8 cellular contexts compared by ENCODE assay signal in genomic region chr19:49930483-49931011, GRCh38. TPM values are rescaled to one million over a fixed set of nuclear protein-coding genes. Genes with fewer than 3 reads are reported as not detected.
A peak's percentile ranks its signal among the peaks of the same experiment; 100 is the strongest.
DNase-seq lines count a peak whose midpoint lies in the region; ATAC-seq, FAIRE-seq and TF ChIP-seq lines count a peak whose summit lies in the region.

No MANE protein-coding gene starts in this region.

- no peak overlapping the region; the same call in 1 of the 2 replicates for H4K8ac ChIP-seq in H1 (ENCODE audit: extremely low read depth, insufficient read depth, low read length)

- H3K36me3 ChIP-seq in DND-41 (ENCODE audit: insufficient read depth, low read length), result peaks cover 66% of the 10 kb centered on the region
- peaks cover 9 to 17% (median 12%) of the 10 kb centered on the region in 4 experiments; a peak in 7 of 8 replicates for H3K36me3 ChIP-seq in H1 (ENCODE audit: control insufficient read depth in 2 of 4, insufficient read depth in 4 of 4, low read length in 3 of 4)
- peaks cover 24% of the 10 kb centered on the region for H3K36me3 ChIP-seq in neuron (ENCODE audit: insufficient read depth, low read length)

- no peak overlapping the region for H3K56ac ChIP-seq in H1 (replicated peaks; ENCODE audit: insufficient read length, low read depth, low read length)

- POLR2A ChIA-PET in H1 (lab: Charles Lee; ENCODE audit: partially characterized antibody), result interaction anchor here (0.6 to 15.1 kb wide), 28 partner anchors 8 to 164 kb away, joined by 3 to 373 read pairs (median 6); partner anchors contain the start of genes AKT1S1, FUZ, IL4I1 and PTOV1

- TF ChIP-seq EP300 in H1 (IDR thresholded peaks at IDR 0.05; ENCODE audit: borderline replicate concordance in 1 of 2, low read depth in 2 of 2, low read length in 2 of 2), result no peak

- H2AK5ac ChIP-seq in H1 (ENCODE audit: low read depth, low read length), result no peak overlapping the region

- H3K23me2 ChIP-seq in H1 (ENCODE audit: low read depth, low read length), result peaks cover 9% of the 10 kb centered on the region

- H3K79me1 ChIP-seq in H1 (ENCODE audit: low read depth, low read length), result peaks cover 8% of the 10 kb centered on the region

- 61% methylated on average over 15 of the region's 15 CpGs; no CpG with 5 or more reads in 1 of the 2 experiments for WGBS in H1 (ENCODE audit: extremely low coverage in 1 of 2, insufficient coverage in 1 of 2, insufficient read length in 1 of 2, insufficient replicate concordance in 2 of 2, low coverage in 1 of 2, low lambda C conversion rate in 2 of 2, missing lambda C conversion rate in 1 of 2), 2 experiments

- no peak for ATAC-seq in DND-41 (ENCODE audit: insufficient read depth, low read depth)

- no peak overlapping the region for H2BK12ac ChIP-seq in H1 (ENCODE audit: low read depth, low read length)

- H3K14ac ChIP-seq in H1 (ENCODE audit: insufficient read length), result no peak overlapping the region

- H2AFZ ChIP-seq in DND-41 (ENCODE audit: low read depth, low read length) (peak overlapping the region; percentile 28; the same call in 1 of the 2 replicates), H1 (ENCODE audit: low read length) (0 out of 2 replicates have a peak overlapping the region, but pooled peaks have one; percentile 55), neuron (ENCODE audit: low read depth, low read length) (no peak overlapping the region)

- FAIRE-seq in H1 (lab: Jason Lieb, UNC) (no peak), D721Med (lab: Jason Lieb, UNC) (no peak)

- DNase-seq in DND-41 (peak; percentile 52), NCI-H2227 (lab: John Stamatoyannopoulos, UW; ENCODE audit: unreplicated experiment) (peak; percentile 67), H1 (ENCODE audit: low read depth in 1 of 2, low spot score in 2 of 2) (peak in 1 of 2 experiments; percentile 67), ureter (ENCODE audit: low spot score) (no peak), GM19240 (ENCODE audit: insufficient read length, low spot score) (no peak), inferior parietal cortex (ENCODE audit: extremely low spot score) (no peak), D721Med (ENCODE audit: insufficient read length, low spot score) (no peak)

- H4K91ac ChIP-seq in H1 (replicated peaks; ENCODE audit: insufficient read length, low read length), result no peak overlapping the region

- H3K18ac ChIP-seq in H1 (ENCODE audit: extremely low read depth, low read length), result no peak overlapping the region

- H4K20me1 ChIP-seq in DND-41 (ENCODE audit: insufficient read depth, low read length) (peaks cover 58% of the 10 kb centered on the region), H1 (replicated peaks in 1 of 2; ENCODE audit: control insufficient read depth in 1 of 2, insufficient read depth in 2 of 2, low read length in 2 of 2) (peaks cover under 1 to 5% of the 10 kb centered on the region in 2 experiments)

- no peak overlapping the region; the same call in 1 of the 2 replicates for H2BK15ac ChIP-seq in H1 (ENCODE audit: low read length)

- TF ChIP-seq POLR2A in H1 (IDR thresholded peaks at IDR 0.05; ENCODE audit: control extremely low read depth in 1 of 2, low read depth in 2 of 2, low read length in 2 of 2), result no peak

- H3K9me3 ChIP-seq in DND-41 (ENCODE audit: insufficient read depth, low read length, severe bottlenecking), result no peaks in the 10 kb centered on the region
- H3K9me3 ChIP-seq in H1 (ENCODE audit: insufficient read depth in 2 of 2, low read depth in 1 of 2, low read length in 1 of 2), result no peaks in the 10 kb centered on the region
- no peaks in the 10 kb centered on the region for H3K9me3 ChIP-seq in neuron (ENCODE audit: low read length)

- peak overlapping the region; percentile 76 for H3K4me2 ChIP-seq in DND-41 (ENCODE audit: insufficient read depth, low read length)
- peak overlapping the region; percentile 60 to 67 for H3K4me2 ChIP-seq in H1 (ENCODE audit: insufficient read depth in 1 of 2, low read depth in 2 of 2, low read length in 2 of 2)

- TF ChIP-seq CTCF in DND-41 (IDR thresholded peaks at IDR 0.05; ENCODE audit: borderline replicate concordance, extremely low read depth, low read length, poor library complexity, severe bottlenecking) (no peak), H1 (IDR thresholded peaks at IDR 0.05; ENCODE audit: control extremely low read depth in 1 of 3, insufficient read depth in 1 of 3, low read depth in 1 of 3, low read length in 3 of 3) (no peak), D721Med (IDR thresholded peaks at IDR 0.05; ENCODE audit: insufficient read depth, missing control alignments) (no peak)

- H4K5ac ChIP-seq in H1 (ENCODE audit: insufficient read length, low read depth, low read length), result no peak overlapping the region

- no peak overlapping the region for H2BK120ac ChIP-seq in H1 (replicated peaks; ENCODE audit: low read depth, low read length)

- H3K4ac ChIP-seq in H1 (replicated peaks; ENCODE audit: insufficient read length, low read depth, low read length), result no peak overlapping the region

- no peak for TF ChIP-seq RAD21 in H1 (IDR thresholded peaks at IDR 0.05 in 1 of 2, conservative IDR thresholded peaks at IDR 0.05 in 1 of 2; ENCODE audit: low read depth in 2 of 2, low read length in 2 of 2)

- no peak overlapping the region for H3K23ac ChIP-seq in H1 (ENCODE audit: insufficient read length)

- H3K27ac ChIP-seq in DND-41 (ENCODE audit: low read length), result peak overlapping the region; percentile 97
- H3K27ac ChIP-seq in H1 (ENCODE audit: low read depth, low read length), result no peak overlapping the region

- H3K4me3 ChIP-seq in DND-41 (ENCODE audit: low read depth in 1 of 2, low read length in 2 of 2) (peak overlapping the region; percentile 38 to 97; a peak in 3 of 4 replicates), H1 (ENCODE audit: extremely low read depth in 1 of 4, insufficient read depth in 2 of 4, low read depth in 3 of 4, low read length in 4 of 4) (peak overlapping the region; percentile 23 to 90 (median 62); a peak in 7 of 8 replicates), neuron (ENCODE audit: low read length) (peak overlapping the region; percentile 36)

- no peaks in the 10 kb centered on the region for H3K27me3 ChIP-seq in DND-41 (ENCODE audit: insufficient read depth, low read length, poor library complexity)
- H3K27me3 ChIP-seq in H1 (replicated peaks in 1 of 4; ENCODE audit: control insufficient read depth in 3 of 4, extremely low read depth in 1 of 4, insufficient read depth in 3 of 4, low read length in 3 of 4), result no peaks in the 10 kb centered on the region
- no peaks in the 10 kb centered on the region for H3K27me3 ChIP-seq in neuron (ENCODE audit: insufficient read depth, low read length)

- H3K9ac ChIP-seq in DND-41 (ENCODE audit: low read depth, low read length) (peak overlapping the region; percentile 94), H1 (replicated peaks in 1 of 4; ENCODE audit: extremely low read depth in 1 of 4, low read depth in 3 of 4, low read length in 3 of 4) (no peak overlapping the region)

- H3K4me1 ChIP-seq in DND-41 (ENCODE audit: insufficient read depth, low read length), result peaks cover 60% of the 10 kb centered on the region
- H3K4me1 ChIP-seq in H1 (replicated peaks in 1 of 4; ENCODE audit: control insufficient read depth in 3 of 4, insufficient read depth in 4 of 4, low read length in 3 of 4), result peaks cover 0 to 5% (median under 1%) of the 10 kb centered on the region in 4 experiments; a peak in 3 of 7 replicates
- peaks cover 17% of the 10 kb centered on the region for H3K4me1 ChIP-seq in neuron (ENCODE audit: insufficient read depth, low read length)

- H3K79me2 ChIP-seq in DND-41 (ENCODE audit: insufficient read depth, low read length) (peaks cover 79% of the 10 kb centered on the region), H1 (ENCODE audit: control insufficient read depth in 1 of 2, insufficient read depth in 2 of 2, low read length in 2 of 2) (peaks cover 14 to 34% of the 10 kb centered on the region in 2 experiments)

- H2BK5ac ChIP-seq in H1 (ENCODE audit: low read depth, low read length), result peak overlapping the region; percentile 71

- H2BK20ac ChIP-seq in H1 (ENCODE audit: low read length), result no peak overlapping the region

- CTCF ChIA-PET in H1 (lab: Charles Lee; ENCODE audit: partially characterized antibody), result interaction anchor here (0.6 to 2.5 kb wide), 3 partner anchors 14 to 57 kb away, joined by 3 to 11 read pairs (median 7); no protein-coding TSS in a partner anchor

RNA-seq across cellular contexts. Expression of gene NUP62, which starts 1.2 kb away (rescaled TPM):
- total RNA-seq in H1 (2021; fragmentation: NEBNext Ultra II Directional; extraction: Animal tissue kit (Norgen Biotek cat#: 25700)), result 106 and 107 TPM in 2 replicates
- 50.0 and 60.0 TPM in 2 replicates for polyA plus RNA-seq in H1 (2011; rRNA removed)
- polyA plus RNA-seq in H1 (2011; cell fraction: cytosol; rRNA removed), result 38.7 TPM
- 35.8 TPM for polyA plus RNA-seq in H1 (2011; cell fraction: nucleus; rRNA removed)
- polyA plus RNA-seq in H1 (2012, experiment 1 of 2), result 56.0 to 96.8 TPM (median 85.0 TPM) in 4 replicates
- polyA plus RNA-seq in H1 (2012, experiment 2 of 2), result 58.7 TPM
- polyA plus RNA-seq in H1 (2013, experiment 1 of 2), result 65.6 TPM
- 65.7 TPM for polyA plus RNA-seq in H1 (2013, experiment 2 of 2)
- 24.9 and 28.6 TPM in 2 replicates for polyA minus RNA-seq in H1 (2011; rRNA and poly(A)+ RNA removed)
- 32.0 TPM for polyA minus RNA-seq in H1 (2011; cell fraction: cytosol; rRNA and poly(A)+ RNA removed)
- 29.1 TPM for polyA minus RNA-seq in H1 (2011; cell fraction: nucleus; rRNA and poly(A)+ RNA removed)
- total RNA-seq in ureter, result 42.7 TPM

RNA-seq across cellular contexts. Expression of gene ATF5, which starts 1.5 kb away (rescaled TPM):
- total RNA-seq in H1 (2021; fragmentation: NEBNext Ultra II Directional; extraction: Animal tissue kit (Norgen Biotek cat#: 25700)), result 13.1 TPM in 2 replicates
- polyA plus RNA-seq in H1 (2011; rRNA removed), result 6.2 and 25.0 TPM in 2 replicates
- polyA plus RNA-seq in H1 (2011; cell fraction: cytosol; rRNA removed), result 14.2 TPM
- polyA plus RNA-seq in H1 (2011; cell fraction: nucleus; rRNA removed), result 11.7 TPM
- polyA plus RNA-seq in H1 (2012, experiment 1 of 2), result 8.1 to 13.9 TPM (median 12.5 TPM) in 4 replicates
- polyA plus RNA-seq in H1 (2012, experiment 2 of 2), result 11.9 TPM
- 10.9 TPM for polyA plus RNA-seq in H1 (2013, experiment 1 of 2)
- polyA plus RNA-seq in H1 (2013, experiment 2 of 2), result 10.2 TPM
- 0.83 and 1.7 TPM in 2 replicates for polyA minus RNA-seq in H1 (2011; rRNA and poly(A)+ RNA removed)
- 4.8 TPM for polyA minus RNA-seq in H1 (2011; cell fraction: cytosol; rRNA and poly(A)+ RNA removed)
- polyA minus RNA-seq in H1 (2011; cell fraction: nucleus; rRNA and poly(A)+ RNA removed), result 3.0 TPM
- total RNA-seq in ureter, result 35.5 TPM

RNA-seq across cellular contexts. Expression of gene SIGLEC11, which starts 30.4 kb away (rescaled TPM):
- total RNA-seq in H1 (2021; fragmentation: NEBNext Ultra II Directional; extraction: Animal tissue kit (Norgen Biotek cat#: 25700)), result not detected in 2 replicates
- 0.14 and 0.18 TPM in 2 replicates for polyA plus RNA-seq in H1 (2011; rRNA removed)
- not detected for polyA plus RNA-seq in H1 (2011; cell fraction: cytosol; rRNA removed)
- polyA plus RNA-seq in H1 (2011; cell fraction: nucleus; rRNA removed), result 0.14 TPM
- 0.15 to 0.17 TPM in 2 of 4 replicates, not detected in the others for polyA plus RNA-seq in H1 (2012, experiment 1 of 2)
- not detected for polyA plus RNA-seq in H1 (2012, experiment 2 of 2)
- polyA plus RNA-seq in H1 (2013, experiment 1 of 2), result not detected
- polyA plus RNA-seq in H1 (2013, experiment 2 of 2), result 0.04 TPM
- not detected in 2 replicates for polyA minus RNA-seq in H1 (2011; rRNA and poly(A)+ RNA removed)
- not detected for polyA minus RNA-seq in H1 (2011; cell fraction: cytosol; rRNA and poly(A)+ RNA removed)
- polyA minus RNA-seq in H1 (2011; cell fraction: nucleus; rRNA and poly(A)+ RNA removed), result not detected
- total RNA-seq in ureter, result 0.70 TPM

RNA-seq across cellular contexts. Expression of gene IL4I1, which starts 33.9 kb away (rescaled TPM):
- total RNA-seq in H1 (2021; fragmentation: NEBNext Ultra II Directional; extraction: Animal tissue kit (Norgen Biotek cat#: 25700)), result 0.67 and 0.76 TPM in 2 replicates
- polyA plus RNA-seq in H1 (2011; rRNA removed), result 0.30 and 0.41 TPM in 2 replicates
- polyA plus RNA-seq in H1 (2011; cell fraction: cytosol; rRNA removed), result 0.37 TPM
- 0.74 TPM for polyA plus RNA-seq in H1 (2011; cell fraction: nucleus; rRNA removed)
- 0.21 to 0.86 TPM (median 0.43 TPM) in 3 of 4 replicates, not detected in the other for polyA plus RNA-seq in H1 (2012, experiment 1 of 2)
- not detected for polyA plus RNA-seq in H1 (2012, experiment 2 of 2)
- 0.36 TPM for polyA plus RNA-seq in H1 (2013, experiment 1 of 2)
- polyA plus RNA-seq in H1 (2013, experiment 2 of 2), result 0.52 TPM
- 0.15 and 0.54 TPM in 2 replicates for polyA minus RNA-seq in H1 (2011; rRNA and poly(A)+ RNA removed)
- 0.95 TPM for polyA minus RNA-seq in H1 (2011; cell fraction: cytosol; rRNA and poly(A)+ RNA removed)
- 1.4 TPM for polyA minus RNA-seq in H1 (2011; cell fraction: nucleus; rRNA and poly(A)+ RNA removed)
- 1.9 TPM for total RNA-seq in ureter

RNA-seq across cellular contexts. Expression of gene TBC1D17, which starts 53.0 kb away (rescaled TPM):
- total RNA-seq in H1 (2021; fragmentation: NEBNext Ultra II Directional; extraction: Animal tissue kit (Norgen Biotek cat#: 25700)), result 44.9 and 47.6 TPM in 2 replicates
- 30.3 and 53.7 TPM in 2 replicates for polyA plus RNA-seq in H1 (2011; rRNA removed)
- 23.2 TPM for polyA plus RNA-seq in H1 (2011; cell fraction: cytosol; rRNA removed)
- polyA plus RNA-seq in H1 (2011; cell fraction: nucleus; rRNA removed), result 73.8 TPM
- polyA plus RNA-seq in H1 (2012, experiment 1 of 2), result 41.7 to 47.2 TPM (median 43.5 TPM) in 4 replicates
- polyA plus RNA-seq in H1 (2012, experiment 2 of 2), result 52.8 TPM
- polyA plus RNA-seq in H1 (2013, experiment 1 of 2), result 34.8 TPM
- polyA plus RNA-seq in H1 (2013, experiment 2 of 2), result 35.2 TPM
- polyA minus RNA-seq in H1 (2011; rRNA and poly(A)+ RNA removed), result 24.6 and 29.7 TPM in 2 replicates
- 27.0 TPM for polyA minus RNA-seq in H1 (2011; cell fraction: cytosol; rRNA and poly(A)+ RNA removed)
- 27.3 TPM for polyA minus RNA-seq in H1 (2011; cell fraction: nucleus; rRNA and poly(A)+ RNA removed)
- total RNA-seq in ureter, result 30.4 TPM

Comparison
In these comparisons a context has a peak if more than half of its experiments do, and no peak if none do; other contexts are left out.
1. DNase-seq: peak in DND-41 (single experiment) and NCI-H2227 (single experiment); none in ureter (single experiment), GM19240 (single experiment), inferior parietal cortex (single experiment) and D721Med (single experiment).
2. Peak in every context shown above with its lines, with median percentiles within 50 percentile points of each other: H3K4me3 ChIP-seq.